ENCODE assay signal across 17 cellular contexts in the genomic region with DNA sequence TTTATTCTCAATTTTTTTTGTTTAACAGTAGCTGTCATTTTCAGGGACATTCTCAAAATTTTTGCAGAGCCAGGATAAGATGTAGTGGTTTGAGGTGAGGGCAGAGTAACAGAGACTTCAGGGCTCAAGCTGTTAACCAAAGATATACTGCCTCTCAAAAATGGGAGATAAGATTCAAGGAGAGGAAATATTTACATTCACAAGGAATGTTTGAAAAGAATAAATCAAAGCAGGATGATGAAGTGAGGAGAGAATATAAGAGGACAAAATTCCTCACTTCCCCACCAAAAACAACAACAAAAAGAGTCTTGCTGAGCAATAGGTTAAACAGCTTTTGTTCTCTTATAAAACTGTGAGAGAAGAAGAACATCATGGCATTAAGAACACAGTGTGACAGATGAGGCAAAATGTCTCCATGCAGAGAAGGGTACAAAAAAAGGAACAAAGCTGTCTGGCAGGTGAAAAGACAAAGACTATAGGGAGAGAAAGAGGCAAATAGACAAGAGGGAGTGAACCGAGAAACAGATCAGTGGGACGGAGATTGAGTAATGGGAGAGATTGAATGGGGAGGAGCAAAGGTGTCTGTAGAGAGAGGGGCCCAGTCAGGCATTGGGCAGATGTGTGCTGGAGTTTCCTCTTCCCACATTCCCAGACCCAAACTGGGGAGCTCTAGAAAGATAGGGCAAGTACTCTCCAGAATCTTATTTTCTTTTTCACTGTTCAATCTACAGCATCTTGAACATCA.
DNase-seq lines count a peak whose midpoint lies in the region; ATAC-seq, FAIRE-seq and TF ChIP-seq lines count a peak whose summit lies in the region.
"Had no signal": no experiment of that assay in that cellular context is flagged by ENCODE, and none has a peak within 500 bp of the region (broad histone marks: within the 10 kb centered on the region; RNA-seq: fewer than 3 reads in every experiment).

No MANE protein-coding gene starts in this region.

- H3K27ac Mint-ChIP-seq in Caco-2 (ENCODE audit: unreplicated experiment) (peak overlapping the region; percentile 30), astrocyte (ENCODE audit: unreplicated experiment) (no peak overlapping the region), neural crest cell (ENCODE audit: unreplicated experiment) (no peak overlapping the region)
- no peak overlapping the region for H3K27ac Mint-ChIP-seq in activated CD4-positive, alpha-beta T cell treated with anti-CD3 and anti-CD28 coated beads for 36 hours

- TF ChIP-seq CTCF in Caco-2 (IDR thresholded peaks at IDR 0.05; ENCODE audit: insufficient read depth in 1 of 2, low read depth in 1 of 2, low read length in 1 of 2, severe bottlenecking in 1 of 2, unreplicated experiment in 1 of 2) (no peak), astrocyte (IDR thresholded peaks at IDR 0.05; ENCODE audit: insufficient read depth, low read depth, low read length) (no peak), fibroblast of villous mesenchyme (IDR thresholded peaks at IDR 0.05; ENCODE audit: insufficient read depth, low read depth, low read length) (no peak), neural crest cell (conservative IDR thresholded peaks at IDR 0.05) (no peak), RWPE1 (conservative IDR thresholded peaks at IDR 0.05; ENCODE audit: low read depth) (no peak)

- H3K27me3 Mint-ChIP-seq in Caco-2 (ENCODE audit: insufficient read depth, unreplicated experiment) (no peaks in the 10 kb centered on the region), astrocyte (ENCODE audit: low read depth, unreplicated experiment) (no peaks in the 10 kb centered on the region), neural crest cell (ENCODE audit: low read depth) (no peaks in the 10 kb centered on the region)
- H3K27me3 Mint-ChIP-seq in activated CD4-positive, alpha-beta T cell treated with anti-CD3 and anti-CD28 coated beads for 36 hours, result peaks cover 8% of the 10 kb centered on the region

- no peak overlapping the region for H3K4me2 ChIP-seq in astrocyte (ENCODE audit: low read length)

- H3K79me2 ChIP-seq in astrocyte (ENCODE audit: insufficient read depth, low read length), result no peaks in the 10 kb centered on the region

- H3K4me1 ChIP-seq in Caco-2 (peaks cover 36% of the 10 kb centered on the region), astrocyte (ENCODE audit: insufficient read depth, low read length) (no peaks in the 10 kb centered on the region)

- H3K4me3 Mint-ChIP-seq in Caco-2 (ENCODE audit: unreplicated experiment), result peak overlapping the region; percentile 11
- H3K4me3 Mint-ChIP-seq in astrocyte (ENCODE audit: unreplicated experiment), result no peak overlapping the region
- H3K4me3 Mint-ChIP-seq in neural crest cell, result peak overlapping the region; percentile 3
- no peak overlapping the region for H3K4me3 Mint-ChIP-seq in activated CD4-positive, alpha-beta T cell treated with anti-CD3 and anti-CD28 coated beads for 36 hours

- no TSS peak for BruUV-seq in Caco-2 (replicated peaks; lab: Mats Ljungman, UMichigan)

- POLR2A ChIA-PET in Caco-2 (lab: Charles Lee), result no interaction called here
- POLR2A ChIA-PET in activated CD4-positive, alpha-beta T cell treated with anti-CD3 and anti-CD28 coated beads for 36 hours (lab: Charles Lee), result no interaction called here
- POLR2A ChIA-PET in RWPE1 (lab: Yijun Ruan, JAX; ENCODE audit: low non-redundant PET), result no interaction called here

- H3K4me3 ChIP-seq in Caco-2 (ENCODE audit: low read depth, low read length) (no peak overlapping the region), astrocyte (ENCODE audit: insufficient read depth, low read depth, low read length) (no peak overlapping the region), fibroblast of villous mesenchyme (ENCODE audit: low read depth, low read length) (no peak overlapping the region)

- H3K27me3 ChIP-seq in Caco-2 (replicated peaks; ENCODE audit: control insufficient read depth, insufficient read depth, low read length), result no peaks in the 10 kb centered on the region
- no peaks in the 10 kb centered on the region for H3K27me3 ChIP-seq in astrocyte (ENCODE audit: insufficient read depth, low read length)

- H3K4me1 Mint-ChIP-seq in Caco-2 (ENCODE audit: low read depth, unreplicated experiment), result peaks cover 11% of the 10 kb centered on the region
- peaks cover 9% of the 10 kb centered on the region for H3K4me1 Mint-ChIP-seq in astrocyte (ENCODE audit: low read depth, unreplicated experiment)
- H3K4me1 Mint-ChIP-seq in neural crest cell, result peaks cover 48% of the 10 kb centered on the region
- no peaks in the 10 kb centered on the region for H3K4me1 Mint-ChIP-seq in activated CD4-positive, alpha-beta T cell treated with anti-CD3 and anti-CD28 coated beads for 36 hours

- peaks cover 7% of the 10 kb centered on the region for H4K20me1 ChIP-seq in astrocyte (ENCODE audit: insufficient read depth, low read length)

- H3K27ac ChIP-seq in astrocyte (ENCODE audit: low read depth, low read length) (no peak overlapping the region), RWPE1 (no peak overlapping the region)

- H3K9me3 Mint-ChIP-seq in Caco-2 (ENCODE audit: unreplicated experiment), result no peaks in the 10 kb centered on the region
- H3K9me3 Mint-ChIP-seq in astrocyte (ENCODE audit: unreplicated experiment), result peaks cover 2% of the 10 kb centered on the region
- peaks cover 18% of the 10 kb centered on the region for H3K9me3 Mint-ChIP-seq in neural crest cell
- peaks cover 5% of the 10 kb centered on the region for H3K9me3 Mint-ChIP-seq in activated CD4-positive, alpha-beta T cell treated with anti-CD3 and anti-CD28 coated beads for 36 hours (ENCODE audit: low read depth)

- H3K9me3 ChIP-seq in Caco-2 (no peaks in the 10 kb centered on the region; the same call in 1 of the 2 replicates), astrocyte (ENCODE audit: insufficient read depth, low read depth, low read length) (no peaks in the 10 kb centered on the region)

- ATAC-seq in activated CD4-positive, alpha-beta T cell treated with anti-CD3 and anti-CD28 coated beads for 36 hours, result no peak
- ATAC-seq: Right ventricle myocardium inferior had no signal

- intact Hi-C loops in Caco-2 (cut with micrococcal nuclease; ENCODE audit: unreplicated experiment), result no loop called here
- intact Hi-C loops in activated CD4-positive, alpha-beta T cell treated with anti-CD3 and anti-CD28 coated beads for 36 hours (cut with DNase I, micrococcal nuclease), result no loop called here

- H3K36me3 ChIP-seq in Caco-2 (ENCODE audit: control insufficient read depth, insufficient read depth, low read length) (no peaks in the 10 kb centered on the region), astrocyte (ENCODE audit: insufficient read depth, low read length) (no peaks in the 10 kb centered on the region)

- H3K9ac ChIP-seq in astrocyte (ENCODE audit: low read length), result no peak overlapping the region

- H3K36me3 Mint-ChIP-seq in Caco-2 (ENCODE audit: insufficient read depth, unreplicated experiment) (no peaks in the 10 kb centered on the region), astrocyte (ENCODE audit: low read depth, unreplicated experiment) (peaks cover 10% of the 10 kb centered on the region), neural crest cell (ENCODE audit: low read depth) (peaks cover 22% of the 10 kb centered on the region)
- no peaks in the 10 kb centered on the region for H3K36me3 Mint-ChIP-seq in activated CD4-positive, alpha-beta T cell treated with anti-CD3 and anti-CD28 coated beads for 36 hours (ENCODE audit: low read depth)

- no peak overlapping the region for H2AFZ ChIP-seq in astrocyte (ENCODE audit: low read depth, low read length)

- peak; percentile 37 for FAIRE-seq in astrocyte (lab: Jason Lieb, UNC)
- FAIRE-seq: A204.1 had no signal

- CTCF ChIA-PET in Caco-2 (lab: Charles Lee) (no interaction called here), RWPE1 (lab: Yijun Ruan, JAX) (interaction anchor here (0.7 kb wide), 1 partner anchor 1812 kb away, joined by 4 read pairs; no protein-coding TSS in a partner anchor)
- CTCF ChIA-PET in activated CD4-positive, alpha-beta T cell treated with anti-CD3 and anti-CD28 coated beads for 36 hours (lab: Charles Lee), result interaction anchor here (1.3 kb wide), 1 partner anchor 16 kb away, joined by 4 read pairs; no protein-coding TSS in a partner anchor

- DNase-seq in Caco-2, result peak in 1 of 2 experiments; percentile 18
- DNase-seq in astrocyte (ENCODE audit: low read depth), result peak; percentile 68
- DNase-seq in fibroblast of villous mesenchyme (ENCODE audit: low read depth), result peak; percentile 10
- no peak for DNase-seq in neural crest cell (ENCODE audit: low read depth, low spot score)
- no peak for DNase-seq in activated CD4-positive, alpha-beta T cell treated with anti-CD3 and anti-CD28 coated beads for 36 hours
- no peak for DNase-seq in RKO (ENCODE audit: low spot score)
- DNase-seq in NCI-H1105 treated with DMSO at 0.1 percent for 48 hours (lab: John Stamatoyannopoulos, UW), result no peak
- no peak for DNase-seq in RWPE1 (ENCODE audit: low spot score)
- DNase-seq: GOT3, IMR-90, Karpas-422, MM.1S, NCI-H1092 treated with DMSO at 0.1 percent for 48 hours, NCI-H1694, NCI-H510A treated with DMSO at 0.1 percent for 48 hours had no signal

Comparison
In these comparisons a context has a peak if more than half of its experiments do, and no peak if none do; other contexts are left out.
1. DNase-seq: peak in astrocyte (single experiment) and fibroblast of villous mesenchyme (single experiment); none in neural crest cell (single experiment), activated CD4-positive, alpha-beta T cell treated with anti-CD3 and anti-CD28 coated beads for 36 hours (single experiment), RKO (single experiment), NCI-H1105 treated with DMSO at 0.1 percent for 48 hours (single experiment) and RWPE1 (single experiment).
2. H3K4me3 Mint-ChIP-seq: peak in Caco-2 (single experiment) and neural crest cell (single experiment); none in astrocyte (single experiment) and activated CD4-positive, alpha-beta T cell treated with anti-CD3 and anti-CD28 coated beads for 36 hours (single experiment).